In genomic region chr4:8191136-8191747, GRCh38 we compare ENCODE assay signal across 8 cellular contexts. TPM values are rescaled to one million over a fixed set of nuclear protein-coding genes. Genes with fewer than 3 reads are reported as not detected.
A peak's percentile ranks its signal among the peaks of the same experiment; 100 is the strongest.
DNase-seq lines count a peak whose midpoint lies in the region; ATAC-seq lines count a peak whose summit lies in the region.

No MANE protein-coding gene starts in this region.

- peak overlapping the region in 1 of 2 experiments; percentile 62 for H3K14ac ChIP-seq in mesenchymal stem cell (ENCODE audit: low read length in 2 of 2)

- H3K9ac ChIP-seq in mesenchymal stem cell (ENCODE audit: low read length) = no peak overlapping the region

- no peaks in the 10 kb centered on the region for H3K27me3 ChIP-seq in MG63
- peaks cover 0 to 33% of the 10 kb centered on the region in 2 experiments for H3K27me3 ChIP-seq in mesenchymal stem cell (ENCODE audit: control insufficient read depth in 1 of 2, insufficient read depth in 1 of 2, low read length in 2 of 2)

- ATAC-seq in GM19452 (IDR thresholded peaks at IDR 0.05; ENCODE audit: unreplicated experiment) = peak; percentile 50

- H3K4me1 ChIP-seq in mesenchymal stem cell (ENCODE audit: control insufficient read depth, insufficient read depth, low read depth, low read length) = peaks cover 44% of the 10 kb centered on the region

- H2AFZ ChIP-seq in mesenchymal stem cell (ENCODE audit: low read depth, low read length) = peak overlapping the region; percentile 42

- peak overlapping the region; percentile 85 to 98 for H2BK12ac ChIP-seq in mesenchymal stem cell (ENCODE audit: low read length in 2 of 2)

- H3K27ac ChIP-seq in cingulate gyrus (ENCODE audit: low read depth, low read length) (peak overlapping the region; percentile 1), mesenchymal stem cell (ENCODE audit: low read length, poor library complexity, severe bottlenecking) (peak overlapping the region; percentile 57)

- H4K91ac ChIP-seq in mesenchymal stem cell (ENCODE audit: low read length) = peak overlapping the region; percentile 95

- H3K4ac ChIP-seq in mesenchymal stem cell (ENCODE audit: low read depth in 1 of 2, low read length in 2 of 2) = peak overlapping the region; percentile 89 to 94

- H2BK120ac ChIP-seq in mesenchymal stem cell (ENCODE audit: low read depth, low read length) = peak overlapping the region; percentile 83

- peak overlapping the region; percentile 10 for H3K4me2 ChIP-seq in mesenchymal stem cell (ENCODE audit: low read length, poor library complexity, severe bottlenecking)

- H3K18ac ChIP-seq in mesenchymal stem cell (ENCODE audit: low read depth in 1 of 2, low read length in 2 of 2) = peak overlapping the region; percentile 79 to 93

- no peak overlapping the region for H2BK5ac ChIP-seq in mesenchymal stem cell (ENCODE audit: low read depth, low read length, poor library complexity, severe bottlenecking)

- H3K9me3 ChIP-seq in MG63 (no peaks in the 10 kb centered on the region), mesenchymal stem cell (ENCODE audit: control insufficient read depth, low read length) (no peaks in the 10 kb centered on the region)

- no peak overlapping the region for H3K4me3 ChIP-seq in MG63
- no peak overlapping the region for H3K4me3 ChIP-seq in mesenchymal stem cell (ENCODE audit: insufficient read depth in 1 of 2, low read depth in 1 of 2, low read length in 2 of 2)

- peak; percentile 75 for DNase-seq in MG63
- DNase-seq in mesenchymal stem cell = peak; percentile 94
- no peak for DNase-seq in NCI-H1092 (lab: John Stamatoyannopoulos, UW)
- no peak for DNase-seq in activated T-cell treated with anti-CD3 and anti-CD28 coated beads, Interleukin-2, amount 50 U/mL, for 1 hour
- DNase-seq in cerebellar nuclear complex (lab: John Stamatoyannopoulos, UW) = no peak
- DNase-seq in NCI-H146 (lab: John Stamatoyannopoulos, UW) = no peak

- WGBS in mesenchymal stem cell = under 1% methylated on average over 23 of the region's 23 CpGs

- no peak overlapping the region for H2AK5ac ChIP-seq in mesenchymal stem cell (ENCODE audit: low read length, severe bottlenecking)

- H3K79me1 ChIP-seq in mesenchymal stem cell (replicated peaks; ENCODE audit: low read length, poor library complexity, severe bottlenecking) = no peaks in the 10 kb centered on the region

- H2BK15ac ChIP-seq in mesenchymal stem cell (ENCODE audit: low read depth, poor library complexity, severe bottlenecking) = peak overlapping the region; percentile 85

- H4K8ac ChIP-seq in mesenchymal stem cell (ENCODE audit: low read length) = peak overlapping the region; percentile 97

- H3K36me3 ChIP-seq in MG63 (no peaks in the 10 kb centered on the region), mesenchymal stem cell (ENCODE audit: control insufficient read depth in 1 of 2, insufficient read depth in 2 of 2, low read depth in 1 of 2, low read length in 2 of 2) (no peaks in the 10 kb centered on the region)

- H3K23ac ChIP-seq in mesenchymal stem cell (ENCODE audit: low read length in 2 of 2) = no peak overlapping the region

RNA-seq across cellular contexts. Expression of gene SH3TC1, which starts 7.8 kb away (rescaled TPM):
- total RNA-seq in MG63 (2014; rRNA removed; shearing (Covaris generic); ENCODE audit: low replicate concordance) = 2.5 and 7.4 TPM in 2 replicates
- 8.0 TPM for polyA plus RNA-seq in mesenchymal stem cell (2013, experiment 1 of 2)
- 7.6 TPM for polyA plus RNA-seq in mesenchymal stem cell (2013, experiment 2 of 2)

RNA-seq across cellular contexts. Expression of gene ABLIM2, which starts 32.6 kb away (rescaled TPM):
- 1.1 and 1.2 TPM in 2 replicates for total RNA-seq in MG63 (2014; rRNA removed; shearing (Covaris generic); ENCODE audit: low replicate concordance)
- polyA plus RNA-seq in mesenchymal stem cell (2013, experiment 1 of 2) = 0.06 TPM
- polyA plus RNA-seq in mesenchymal stem cell (2013, experiment 2 of 2) = 0.04 TPM

Comparison
In these comparisons a context has a peak if more than half of its experiments do, and no peak if none do; other contexts are left out.
1. DNase-seq: peak in MG63 (single experiment) and mesenchymal stem cell (single experiment); none in NCI-H1092 (single experiment), activated T-cell treated with anti-CD3 and anti-CD28 coated beads, Interleukin-2, amount 50 U/mL, for 1 hour (single experiment), cerebellar nuclear complex (0 of 2) and NCI-H146 (single experiment).